ENCODE assay signal across 12 cellular contexts in genomic region chr15:74786659-74787165, GRCh38. TPM values are rescaled to one million over a fixed set of nuclear protein-coding genes. Genes with fewer than 3 reads are reported as not detected.
DNase-seq lines count a peak whose midpoint lies in the region; ATAC-seq lines count a peak whose summit lies in the region.
"Had no signal": no experiment of that assay in that cellular context is flagged by ENCODE, and none has a peak within 500 bp of the region (broad histone marks: within the 10 kb centered on the region; RNA-seq: fewer than 3 reads in every experiment).

No MANE protein-coding gene starts in this region.

- ATAC-seq in left ventricle myocardium superior (peak; percentile 22), GM18517 (IDR thresholded peaks at IDR 0.05; ENCODE audit: unreplicated experiment) (no peak), GM18873 (IDR thresholded peaks at IDR 0.05; ENCODE audit: low FRiP score, unreplicated experiment) (no peak)

- H3K9ac ChIP-seq in subcutaneous abdominal adipose tissue (ENCODE audit: low read length in 5 of 5) = peak overlapping the region in 2 of 5 donors; percentile 41 to 54

- H3K4me3 ChIP-seq in subcutaneous abdominal adipose tissue (ENCODE audit: low read depth in 1 of 5, low read length in 5 of 5) = peak overlapping the region in 1 of 5 donors; percentile 29
- H3K4me3 ChIP-seq: A549 had no signal

- H3K36me3 ChIP-seq in subcutaneous abdominal adipose tissue (ENCODE audit: control insufficient read depth in 5 of 5, insufficient read depth in 5 of 5, low read length in 5 of 5) = peaks cover 0 to 2% (median 0%) of the 10 kb centered on the region in 5 donors

- POLR2A ChIA-PET in activated CD4-positive, alpha-beta memory T cell treated with anti-CD3 and anti-CD28 coated beads for 36 hours (lab: Charles Lee) = interaction anchor here (1.0 to 9.4 kb wide), 8 partner anchors 7 to 82 kb away, joined by 3 to 116 read pairs (median 10); partner anchors contain the start of gene CSK

- H3K27me3 Mint-ChIP-seq in T-helper 2 cell treated with Interferon-gamma antibody and Interleukin-4, amounts not matched to agents 5 μg/mL and 100 μg/mL, for 36 hours (ENCODE audit: low read depth) = no peaks in the 10 kb centered on the region
- H3K27me3 Mint-ChIP-seq in activated CD4-positive, alpha-beta memory T cell treated with anti-CD3 and anti-CD28 coated beads for 36 hours = no peaks in the 10 kb centered on the region

- peak overlapping the region; percentile 88 for H3K4me3 Mint-ChIP-seq in T-helper 2 cell treated with Interferon-gamma antibody and Interleukin-4, amounts not matched to agents 5 μg/mL and 100 μg/mL, for 36 hours
- peak overlapping the region; percentile 90 for H3K4me3 Mint-ChIP-seq in activated CD4-positive, alpha-beta memory T cell treated with anti-CD3 and anti-CD28 coated beads for 36 hours

- peaks cover 72% of the 10 kb centered on the region for H3K36me3 Mint-ChIP-seq in T-helper 2 cell treated with Interferon-gamma antibody and Interleukin-4, amounts not matched to agents 5 μg/mL and 100 μg/mL, for 36 hours (ENCODE audit: low read depth)
- H3K36me3 Mint-ChIP-seq in activated CD4-positive, alpha-beta memory T cell treated with anti-CD3 and anti-CD28 coated beads for 36 hours = peaks cover 64% of the 10 kb centered on the region

- no peaks in the 10 kb centered on the region for H3K9me3 Mint-ChIP-seq in T-helper 2 cell treated with Interferon-gamma antibody and Interleukin-4, amounts not matched to agents 5 μg/mL and 100 μg/mL, for 36 hours
- H3K9me3 Mint-ChIP-seq in activated CD4-positive, alpha-beta memory T cell treated with anti-CD3 and anti-CD28 coated beads for 36 hours = no peaks in the 10 kb centered on the region

- DNase-seq in T-helper 2 cell treated with Interferon-gamma antibody and Interleukin-4, amounts not matched to agents 5 μg/mL and 100 μg/mL, for 36 hours (ENCODE audit: low spot score) = no peak
- no peak for DNase-seq in T-helper 2 cell
- DNase-seq in activated CD4-positive, alpha-beta memory T cell treated with anti-CD3 and anti-CD28 coated beads for 36 hours = peak; percentile 42
- peak; percentile 68 for DNase-seq in left ventricle myocardium superior
- no peak for DNase-seq in NCI-H1436 treated with DMSO at 0.1 percent for 48 hours (lab: John Stamatoyannopoulos, UW)
- DNase-seq: NCI-H1092 had no signal

- no peaks in the 10 kb centered on the region for H3K27me3 ChIP-seq in subcutaneous abdominal adipose tissue (ENCODE audit: control insufficient read depth in 5 of 5, insufficient read depth in 4 of 5, low read length in 5 of 5)

- CTCF ChIA-PET in activated CD4-positive, alpha-beta memory T cell treated with anti-CD3 and anti-CD28 coated beads for 36 hours (lab: Charles Lee) = interaction anchor here (1.0 to 22.0 kb wide), 17 partner anchors 9 to 241 kb away, joined by 3 to 1220 read pairs (median 5); partner anchors contain the start of genes CSK, CYP1A1, FAM219B and RPP25

- intact Hi-C loops in activated CD4-positive, alpha-beta memory T cell treated with anti-CD3 and anti-CD28 coated beads for 36 hours (cut with micrococcal nuclease) = loop anchor here (1.0 to 10.0 kb wide), 9 partner anchors 10 to 792 kb away; partner anchors contain the start of genes ARID3B, C15orf39, MPI and PML
- intact Hi-C loops in left ventricle myocardium superior (cut with micrococcal nuclease) = no loop called here

- H3K4me1 Mint-ChIP-seq in T-helper 2 cell treated with Interferon-gamma antibody and Interleukin-4, amounts not matched to agents 5 μg/mL and 100 μg/mL, for 36 hours (ENCODE audit: low read depth) = peaks cover 55% of the 10 kb centered on the region
- peaks cover 46% of the 10 kb centered on the region for H3K4me1 Mint-ChIP-seq in activated CD4-positive, alpha-beta memory T cell treated with anti-CD3 and anti-CD28 coated beads for 36 hours (ENCODE audit: low read depth)

- peak overlapping the region; percentile 98 for H3K27ac Mint-ChIP-seq in T-helper 2 cell treated with Interferon-gamma antibody and Interleukin-4, amounts not matched to agents 5 μg/mL and 100 μg/mL, for 36 hours
- H3K27ac Mint-ChIP-seq in activated CD4-positive, alpha-beta memory T cell treated with anti-CD3 and anti-CD28 coated beads for 36 hours = peak overlapping the region; percentile 99

- no peaks in the 10 kb centered on the region for H3K9me3 ChIP-seq in subcutaneous abdominal adipose tissue (ENCODE audit: control insufficient read depth in 5 of 5, low read length in 5 of 5)
- H3K9me3 ChIP-seq: A549 had no signal

- peak overlapping the region; percentile 41 for H3K27ac ChIP-seq in subcutaneous abdominal adipose tissue (ENCODE audit: low read depth, low read length)
- H3K27ac ChIP-seq: A549 had no signal

- peaks cover 37 to 92% (median 89%) of the 10 kb centered on the region in 5 donors for H3K4me1 ChIP-seq in subcutaneous abdominal adipose tissue (ENCODE audit: control insufficient read depth in 5 of 5, insufficient read depth in 5 of 5, low read length in 5 of 5)

RNA-seq across cellular contexts. Expression of gene CSK, which starts 4.8 kb away (rescaled TPM):
- 100 to 1,000 TPM; 260 to 262 TPM for total RNA-seq in activated CD4-positive, alpha-beta memory T cell treated with anti-CD3 and anti-CD28 coated beads for 36 hours
- total RNA-seq in left ventricle myocardium superior = 45.8 TPM

RNA-seq across cellular contexts. Expression of gene LMAN1L, which starts 25.9 kb away (rescaled TPM):
- total RNA-seq in activated CD4-positive, alpha-beta memory T cell treated with anti-CD3 and anti-CD28 coated beads for 36 hours = not detected
- 23.5 TPM for total RNA-seq in left ventricle myocardium superior
- total RNA-seq: chondrocyte had no signal

RNA-seq across cellular contexts. Expression of gene CYP1A2, which starts 38.1 kb away (rescaled TPM):
- not detected for total RNA-seq in activated CD4-positive, alpha-beta memory T cell treated with anti-CD3 and anti-CD28 coated beads for 36 hours
- total RNA-seq in left ventricle myocardium superior = not detected
- total RNA-seq: chondrocyte, lower leg skin had no signal

RNA-seq across cellular contexts. Expression of gene CPLX3, which starts 39.7 kb away (rescaled TPM):
- not detected for total RNA-seq in activated CD4-positive, alpha-beta memory T cell treated with anti-CD3 and anti-CD28 coated beads for 36 hours
- 4.1 TPM for total RNA-seq in left ventricle myocardium superior
- total RNA-seq: chondrocyte had no signal

RNA-seq across cellular contexts. Expression of gene ULK3, which starts 56.2 kb away (rescaled TPM):
- total RNA-seq in activated CD4-positive, alpha-beta memory T cell treated with anti-CD3 and anti-CD28 coated beads for 36 hours = 10 to 100 TPM; 51.4 to 57.6 TPM
- total RNA-seq in left ventricle myocardium superior = 47.5 TPM

Comparison
In these comparisons a context has a peak if more than half of its experiments do, and no peak if none do; other contexts are left out.
1. DNase-seq: peak in activated CD4-positive, alpha-beta memory T cell treated with anti-CD3 and anti-CD28 coated beads for 36 hours (single experiment) and left ventricle myocardium superior (single experiment); none in T-helper 2 cell treated with Interferon-gamma antibody and Interleukin-4, amounts not matched to agents 5 μg/mL and 100 μg/mL, for 36 hours (single experiment), T-helper 2 cell (0 of 5) and NCI-H1436 treated with DMSO at 0.1 percent for 48 hours (single experiment).
2. RNA of gene LMAN1L, which starts 25.9 kb away (total RNA-seq): 23.5 TPM in left ventricle myocardium superior (single experiment); not detected in activated CD4-positive, alpha-beta memory T cell treated with anti-CD3 and anti-CD28 coated beads for 36 hours; every median in the first group is over 10 times any median in the second.